ENCODE assay signal across 1 cellular context in the genomic region with DNA sequence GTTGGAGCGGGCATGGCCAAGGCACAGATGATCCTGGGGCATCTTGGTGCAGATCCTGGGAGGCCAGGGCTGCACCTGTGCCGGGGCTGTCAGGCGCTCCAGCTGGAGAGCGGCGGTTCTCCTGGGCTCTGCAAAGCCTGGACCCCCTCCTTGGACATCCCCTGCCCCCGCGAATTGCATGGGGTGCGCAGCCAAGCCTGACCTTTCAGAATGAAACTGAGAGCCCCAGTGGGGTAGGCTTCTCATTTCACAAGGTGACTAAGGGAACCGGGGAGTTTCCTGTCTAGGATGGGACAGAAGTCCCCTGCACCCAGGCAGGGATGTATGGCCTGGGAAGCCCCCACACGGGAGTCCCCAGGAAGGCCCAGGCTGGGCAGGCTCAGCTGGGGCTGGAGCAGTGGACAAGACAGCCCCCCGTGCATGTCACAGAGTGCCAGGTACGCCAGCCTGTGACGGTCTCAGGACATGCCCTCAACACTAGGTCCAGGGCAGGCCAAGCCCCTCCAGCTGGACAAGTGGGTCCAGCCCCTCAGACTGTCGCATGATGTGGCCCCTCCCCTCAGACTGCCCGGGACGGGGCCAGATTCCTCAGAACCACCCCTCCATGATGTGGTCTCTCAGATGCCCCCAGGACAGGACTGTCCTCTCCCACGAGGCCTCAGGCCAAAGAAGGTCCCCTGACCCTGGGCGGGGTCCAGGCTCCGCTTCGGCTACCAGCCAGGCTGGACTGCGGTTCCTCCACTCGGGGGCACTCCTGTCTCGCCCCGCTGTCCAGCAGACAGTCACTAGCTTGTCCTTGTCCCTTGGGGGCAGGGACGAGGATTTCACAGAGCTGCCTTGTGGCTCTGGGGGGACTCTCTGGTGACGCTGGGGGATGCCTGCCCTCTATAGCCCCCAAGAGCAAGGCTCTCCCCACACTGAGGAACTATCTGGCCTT.
TF ChIP-seq lines count a peak whose summit lies in the region.

No MANE protein-coding gene starts in this region.

TF ChIP-seq in SK-N-SH, 30 proteins besides CTCF, POLR2A, EP300 and RAD21 (continued from another document):
- TF ChIP-seq, protein P1, sequence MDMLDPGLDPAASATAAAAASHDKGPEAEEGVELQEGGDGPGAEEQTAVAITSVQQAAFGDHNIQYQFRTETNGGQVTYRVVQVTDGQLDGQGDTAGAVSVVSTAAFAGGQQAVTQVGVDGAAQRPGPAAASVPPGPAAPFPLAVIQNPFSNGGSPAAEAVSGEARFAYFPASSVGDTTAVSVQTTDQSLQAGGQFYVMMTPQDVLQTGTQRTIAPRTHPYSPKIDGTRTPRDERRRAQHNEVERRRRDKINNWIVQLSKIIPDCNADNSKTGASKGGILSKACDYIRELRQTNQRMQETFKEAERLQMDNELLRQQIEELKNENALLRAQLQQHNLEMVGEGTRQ (IDR thresholded peaks at IDR 0.05; ENCODE audit: borderline replicate concordance, low read depth, low read length), result no peak
- no peak for TF ChIP-seq RXRA (IDR thresholded peaks at IDR 0.05; ENCODE audit: borderline replicate concordance, low read depth)
- TF ChIP-seq, protein P2, sequence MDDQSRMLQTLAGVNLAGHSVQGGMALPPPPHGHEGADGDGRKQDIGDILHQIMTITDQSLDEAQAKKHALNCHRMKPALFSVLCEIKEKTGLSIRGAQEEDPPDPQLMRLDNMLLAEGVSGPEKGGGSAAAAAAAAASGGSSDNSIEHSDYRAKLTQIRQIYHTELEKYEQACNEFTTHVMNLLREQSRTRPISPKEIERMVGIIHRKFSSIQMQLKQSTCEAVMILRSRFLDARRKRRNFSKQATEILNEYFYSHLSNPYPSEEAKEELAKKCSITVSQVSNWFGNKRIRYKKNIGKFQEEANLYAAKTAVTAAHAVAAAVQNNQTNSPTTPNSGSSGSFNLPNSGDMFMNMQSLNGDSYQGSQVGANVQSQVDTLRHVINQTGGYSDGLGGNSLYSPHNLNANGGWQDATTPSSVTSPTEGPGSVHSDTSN (IDR thresholded peaks at IDR 0.05), result no peak
- no peak for TF ChIP-seq NFIC (IDR thresholded peaks at IDR 0.05; ENCODE audit: borderline replicate concordance)
- TF ChIP-seq NRF1 (IDR thresholded peaks at IDR 0.05; ENCODE audit: low read depth, low read length), result no peak
- TF ChIP-seq ELF1 (IDR thresholded peaks at IDR 0.05), result no peak
TF ChIP-seq in SK-N-SH: peak in this region for 0.
